In genomic region chr6:149084026-149084425, GRCh38 we compare ENCODE assay signal across 1 cellular context.
TF ChIP-seq lines count a peak whose summit lies in the region.

No MANE protein-coding gene starts in this region.

TF ChIP-seq in WTC11, 78 proteins besides CTCF, POLR2A, EP300 and RAD21 (continued from another document):
- TF ChIP-seq STAT6 (CRISPR knock-in tag; conservative IDR thresholded peaks at IDR 0.05; ENCODE audit: low read depth): no peak
- no peak for TF ChIP-seq HMGXB4 (CRISPR knock-in tag; IDR thresholded peaks at IDR 0.05)
- TF ChIP-seq GRHL2 (CRISPR knock-in tag; IDR thresholded peaks at IDR 0.05; ENCODE audit: insufficient replicate concordance, severe bottlenecking): no peak
- no peak for TF ChIP-seq TEAD1 (CRISPR knock-in tag; IDR thresholded peaks at IDR 0.05)
- TF ChIP-seq FOXK1 (CRISPR knock-in tag; IDR thresholded peaks at IDR 0.05): no peak
- TF ChIP-seq E2F5 (CRISPR knock-in tag; IDR thresholded peaks at IDR 0.05): no peak
- no peak for TF ChIP-seq FOXP1 (CRISPR knock-in tag; IDR thresholded peaks at IDR 0.05; ENCODE audit: borderline replicate concordance)
- TF ChIP-seq PRRX2 (CRISPR knock-in tag; IDR thresholded peaks at IDR 0.05): no peak
- TF ChIP-seq MLX (CRISPR knock-in tag; IDR thresholded peaks at IDR 0.05): no peak
- no peak for TF ChIP-seq ZNF281 (CRISPR knock-in tag; IDR thresholded peaks at IDR 0.05)
- TF ChIP-seq ARID4B (CRISPR knock-in tag; IDR thresholded peaks at IDR 0.05; ENCODE audit: borderline replicate concordance): no peak
